7 cellular contexts compared by ENCODE assay signal in the genomic region with DNA sequence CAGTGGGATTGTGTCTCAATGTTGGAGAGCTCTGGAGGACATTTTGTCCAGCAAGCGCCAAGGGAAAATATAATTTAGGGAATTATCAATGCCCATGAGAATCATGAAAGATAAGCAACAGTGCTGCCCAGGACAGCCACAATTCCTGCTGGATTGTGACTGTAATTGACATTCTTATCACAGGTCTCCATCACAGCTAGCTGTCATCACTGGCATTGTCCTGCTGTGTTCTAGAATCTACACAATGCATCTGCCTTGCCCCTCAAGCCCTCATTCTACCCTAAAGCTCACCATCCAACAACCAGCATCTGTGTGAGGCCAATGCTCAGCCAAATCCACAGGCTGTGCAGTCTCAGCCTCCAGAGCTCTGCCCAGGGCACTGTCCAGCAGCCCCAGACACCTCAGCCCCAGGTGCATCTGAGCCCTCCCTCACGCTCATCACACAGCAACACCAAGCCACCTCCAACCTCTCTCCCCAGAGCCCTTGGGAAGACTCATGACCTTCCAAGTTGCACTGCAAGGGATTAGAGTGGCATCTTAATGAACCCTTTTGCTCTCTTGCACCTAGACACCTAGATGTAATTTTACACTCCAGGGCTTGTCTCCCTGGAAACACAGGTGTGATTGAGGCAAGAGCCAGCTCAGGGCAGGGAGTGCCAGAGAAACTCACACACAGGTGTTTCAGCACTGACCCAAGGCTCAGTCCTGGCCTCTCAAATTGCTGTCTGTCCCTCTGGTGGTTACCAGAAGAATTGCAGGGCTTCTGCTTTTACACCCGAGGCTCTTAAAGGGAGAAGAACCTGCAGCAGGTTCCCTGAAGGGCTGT.
DNase-seq lines count a peak whose midpoint lies in the region; ATAC-seq and TF ChIP-seq lines count a peak whose summit lies in the region.

No MANE protein-coding gene starts in this region.

- peaks cover 6% of the 10 kb centered on the region for H3K4me1 Mint-ChIP-seq in endodermal cell

- 53 to 67% methylated on average over 2 to 3 of the region's 3 CpGs for WGBS in endodermal cell (ENCODE audit: insufficient coverage in 1 of 2, insufficient read length in 1 of 2), 2 experiments

- no peak overlapping the region for H3K4me3 Mint-ChIP-seq in endodermal cell

- H3K4me3 ChIP-seq in endodermal cell (ENCODE audit: low read length) = no peak overlapping the region

- peak; percentile 65 for ATAC-seq in GM21619 (IDR thresholded peaks at IDR 0.05; ENCODE audit: unreplicated experiment)
- no peak for ATAC-seq in HG02852 (IDR thresholded peaks at IDR 0.05; ENCODE audit: unreplicated experiment)

- DNase-seq in EH (ENCODE audit: low read depth) (peak; percentile 51), NCI-H1417 (lab: John Stamatoyannopoulos, UW) (peak; percentile 64 to 88 (median 86)), SW480 (ENCODE audit: low spot score) (peak; percentile 88), endodermal cell (peak; percentile 84), midbrain (lab: John Stamatoyannopoulos, UW) (peak; percentile 42)

- H3K27me3 Mint-ChIP-seq in endodermal cell (ENCODE audit: insufficient read depth) = peaks cover 41% of the 10 kb centered on the region

- H3K9me3 Mint-ChIP-seq in endodermal cell = no peaks in the 10 kb centered on the region

- H3K9ac ChIP-seq in endodermal cell (ENCODE audit: extremely low read depth, low read length, poor library complexity, severe bottlenecking) = no peak overlapping the region

- no peak overlapping the region for H3K27ac ChIP-seq in endodermal cell (ENCODE audit: low read depth, low read length)

- no peaks in the 10 kb centered on the region for H3K36me3 Mint-ChIP-seq in endodermal cell (ENCODE audit: low read depth)

- peak; percentile 88 for TF ChIP-seq CTCF in endodermal cell (conservative IDR thresholded peaks at IDR 0.05)

- H3K27me3 ChIP-seq in endodermal cell (ENCODE audit: control insufficient read depth, insufficient read depth, low read length, poor library complexity, severe bottlenecking) = peaks cover 21% of the 10 kb centered on the region

- no peaks in the 10 kb centered on the region for H3K36me3 ChIP-seq in endodermal cell (ENCODE audit: control insufficient read depth, insufficient read depth, low read length)

- H3K9me3 ChIP-seq in endodermal cell (ENCODE audit: control insufficient read depth, low read length) = no peaks in the 10 kb centered on the region

- no peak overlapping the region for H3K27ac Mint-ChIP-seq in endodermal cell

- no peaks in the 10 kb centered on the region for H3K4me1 ChIP-seq in endodermal cell (ENCODE audit: control insufficient read depth, insufficient read depth, low read length)
